In the genomic region with DNA sequence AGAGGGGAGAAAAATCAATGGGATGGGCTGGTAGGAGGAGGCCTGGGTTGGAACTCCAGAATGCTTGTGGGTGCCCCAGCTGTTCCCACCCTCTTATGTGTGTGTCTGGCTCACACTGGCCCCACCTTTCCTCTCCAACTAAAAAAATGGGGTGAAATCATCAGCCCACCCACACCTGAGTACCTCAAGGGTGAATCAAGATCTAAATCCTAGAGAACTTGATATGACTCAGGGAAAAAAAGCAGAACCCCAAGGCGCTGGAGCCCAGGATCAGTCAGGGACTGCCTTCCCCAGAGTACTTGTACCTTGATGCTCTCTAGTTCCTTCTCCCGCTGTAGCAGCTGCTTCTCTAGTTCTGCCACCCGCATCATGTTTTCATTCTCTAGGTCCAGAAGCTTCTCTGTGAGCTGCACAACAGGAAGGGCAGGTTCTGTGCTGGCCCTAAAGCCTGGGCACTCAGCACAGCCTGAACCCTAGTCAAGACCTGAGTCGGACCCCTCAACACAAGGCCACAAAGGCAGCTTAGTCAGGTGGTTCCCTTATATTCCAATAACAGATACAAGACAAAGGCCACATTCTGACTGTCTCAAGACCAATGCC, we compare ENCODE assay signal across 14 cellular contexts. TPM values are rescaled to one million over a fixed set of nuclear protein-coding genes. Genes with fewer than 3 reads are reported as not detected.
"Had no signal": no experiment of that assay in that cellular context is flagged by ENCODE, and none has a peak within 500 bp of the region (broad histone marks: within the 10 kb centered on the region; RNA-seq: fewer than 3 reads in every experiment).

No MANE protein-coding gene starts in this region.

- H2AFZ ChIP-seq: parathyroid adenoma had no signal

- H3K27ac ChIP-seq: ascending aorta, cardiac muscle cell, parathyroid adenoma had no signal

- H3K79me2 ChIP-seq: parathyroid adenoma had no signal

- DNase-seq: activated CD4-positive, alpha-beta T cell treated with anti-CD3 and anti-CD28 coated beads, Interleukin-2, amount 50 U/mL, for 1 hour; activated naive CD8-positive, alpha-beta T cell treated with anti-CD3 and anti-CD28 coated beads, Interleukin-2, amount 50 U/mL, for 24 hours; activated T-cell treated with anti-CD3 and anti-CD28 coated beads, Interleukin-2, amount 50 U/mL, for 4 hours; effector memory CD4-positive, alpha-beta T cell; erythroblast; hypothalamus; stimulated activated CD4-positive, alpha-beta T cell treated with anti-CD3 and anti-CD28 coated beads, Interleukin-4, amount 100 ng/mL, for 4 hours; substantia nigra had no signal

- H3K36me3 Mint-ChIP-seq: type B pancreatic cell had no signal

- H3K4me3 ChIP-seq: ascending aorta, cardiac muscle cell had no signal

- H3K9ac ChIP-seq: parathyroid adenoma had no signal

- H3K4me1 ChIP-seq: parathyroid adenoma had no signal

- H3K9me3 Mint-ChIP-seq: activated naive CD8-positive, alpha-beta T cell treated with anti-CD3 and anti-CD28 coated beads, Interleukin-2, amount 50 U/mL, for 24 hours; activated T-cell treated with anti-CD3 and anti-CD28 coated beads, Interleukin-2, amount 50 U/mL, for 4 hours; mesothelial cell of epicardium; type B pancreatic cell had no signal

- ATAC-seq: activated naive CD8-positive, alpha-beta T cell treated with anti-CD3 and anti-CD28 coated beads, Interleukin-2, amount 50 U/mL, for 24 hours; activated T-cell treated with anti-CD3 and anti-CD28 coated beads, Interleukin-2, amount 50 U/mL, for 4 hours had no signal

- H3K4me3 Mint-ChIP-seq: activated naive CD8-positive, alpha-beta T cell treated with anti-CD3 and anti-CD28 coated beads, Interleukin-2, amount 50 U/mL, for 24 hours; activated T-cell treated with anti-CD3 and anti-CD28 coated beads, Interleukin-2, amount 50 U/mL, for 4 hours; mesothelial cell of epicardium; type B pancreatic cell had no signal

- H3K27me3 Mint-ChIP-seq: activated naive CD8-positive, alpha-beta T cell treated with anti-CD3 and anti-CD28 coated beads, Interleukin-2, amount 50 U/mL, for 24 hours; type B pancreatic cell had no signal

- H3K36me3 ChIP-seq: cardiac muscle cell had no signal

- H3K27ac Mint-ChIP-seq: activated naive CD8-positive, alpha-beta T cell treated with anti-CD3 and anti-CD28 coated beads, Interleukin-2, amount 50 U/mL, for 24 hours; mesothelial cell of epicardium; type B pancreatic cell had no signal

- H3K27me3 ChIP-seq: ascending aorta, cardiac muscle cell had no signal

- H3K9me3 ChIP-seq: ascending aorta had no signal

RNA-seq across cellular contexts. Expression of a gene that starts 47.6 kb away (rescaled TPM):
- total RNA-seq: ascending aorta, skeletal muscle tissue had no signal
